Comparison of ENCODE assay signal across 17 cellular contexts in the genomic region with DNA sequence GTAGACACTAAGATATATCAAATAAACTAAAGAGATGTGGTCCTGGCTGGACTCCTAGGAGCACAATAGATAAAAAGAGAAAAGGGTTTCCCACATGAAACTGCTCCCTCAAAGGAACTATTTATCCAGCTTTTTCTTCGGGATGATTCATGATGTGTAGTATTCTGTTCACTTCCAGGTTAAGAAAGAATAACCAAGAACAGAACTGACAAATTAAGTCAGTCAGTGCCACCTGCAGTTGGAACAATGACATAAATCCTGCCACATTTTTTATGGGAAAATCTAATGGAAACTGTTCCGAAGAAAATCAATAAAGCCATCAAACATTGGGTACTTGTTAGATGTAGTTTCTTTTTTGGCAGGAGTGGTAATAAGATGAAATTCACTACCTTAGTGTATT.
A peak's percentile ranks its signal among the peaks of the same experiment; 100 is the strongest.
DNase-seq lines count a peak whose midpoint lies in the region; ATAC-seq and TF ChIP-seq lines count a peak whose summit lies in the region.
"Had no signal": no experiment of that assay in that cellular context is flagged by ENCODE, and none has a peak within 500 bp of the region (broad histone marks: within the 10 kb centered on the region; RNA-seq: fewer than 3 reads in every experiment).

No MANE protein-coding gene starts in this region.

- no peaks in the 10 kb centered on the region for H3K4me1 ChIP-seq in HEK293 (ENCODE audit: control insufficient read depth, insufficient read depth, low read length)

- POLR2A ChIA-PET in HEK293 (lab: Yijun Ruan, JAX) = no interaction called here

- no peak for ATAC-seq in HG03439 (IDR thresholded peaks at IDR 0.05; ENCODE audit: unreplicated experiment)
- no peak for ATAC-seq in HG02798 (IDR thresholded peaks at IDR 0.05; ENCODE audit: poor library complexity, unreplicated experiment)
- ATAC-seq: mucosa of descending colon, T-helper 17 cell had no signal

- no peak overlapping the region for H3K27ac ChIP-seq in HEK293 (ENCODE audit: extremely low read depth, low read depth, low read length)
- H3K27ac ChIP-seq: dorsolateral prefrontal cortex, KMS-11 had no signal

- no peak overlapping the region for H3K4me3 ChIP-seq in HEK293 (ENCODE audit: low read depth, low read length)
- H3K4me3 ChIP-seq: dorsolateral prefrontal cortex, mucosa of descending colon had no signal

- CTCF ChIA-PET in HEK293 (lab: Yijun Ruan, JAX) = interaction anchor here (0.6 to 0.9 kb wide), 2 partner anchors 10 to 52 kb away, joined by 3 read pairs; no protein-coding TSS in a partner anchor

- H3K9me3 ChIP-seq in HEK293 (ENCODE audit: control insufficient read depth, insufficient read depth, low read depth, low read length) = no peaks in the 10 kb centered on the region
- H3K9me3 ChIP-seq: mucosa of descending colon had no signal

- no peak for TF ChIP-seq CTCF in HEK293 (tag by site-specific recombination; IDR thresholded peaks at IDR 0.05)

- no peaks in the 10 kb centered on the region for H3K36me3 ChIP-seq in HEK293 (ENCODE audit: control insufficient read depth in 2 of 2, insufficient read depth in 1 of 2, low read length in 2 of 2)

- DNase-seq in A172 (ENCODE audit: low spot score) = peak; percentile 48
- DNase-seq in RKO (ENCODE audit: low spot score) = peak; percentile 54
- peak; percentile 39 for DNase-seq in fibroblast of peridontal ligament (ENCODE audit: extremely low read depth)
- no peak for DNase-seq in amygdala (lab: John Stamatoyannopoulos, UW)
- DNase-seq in NCI-H345 (lab: John Stamatoyannopoulos, UW) = no peak
- DNase-seq: activated CD4-positive, alpha-beta T cell treated with anti-CD3 and anti-CD28 coated beads for 4 hours; DMS79; dorsolateral prefrontal cortex; immature natural killer cell; mucosa of descending colon; stimulated activated CD4-positive, alpha-beta T cell treated with anti-CD3 and anti-CD28 coated beads, Interleukin-1b, Interleukin-23, amount 100 ng/mL, for 48 hours; stimulated activated CD8-positive, alpha-beta memory T cell treated with anti-CD3 and anti-CD28 coated beads, Interleukin-4, amount 100 ng/mL, for 48 hours; T-helper 17 cell had no signal

TF ChIP-seq in HEK293, 187 proteins besides CTCF, POLR2A, EP300 and RAD21:
- no peak for TF ChIP-seq ZNF747 (tag by site-specific recombination; IDR thresholded peaks at IDR 0.05)
- no peak for TF ChIP-seq ZNF292 (tag by site-specific recombination; IDR thresholded peaks at IDR 0.05; ENCODE audit: borderline replicate concordance, low read depth)
- TF ChIP-seq ZNF521 (tag by site-specific recombination; IDR thresholded peaks at IDR 0.05) = no peak
- peak; percentile 17; the same call in 1 of the 2 replicates for TF ChIP-seq ZNF654 (tag by site-specific recombination; IDR thresholded peaks at IDR 0.05; ENCODE audit: low read depth)
- no peak for TF ChIP-seq ZBTB20 (tag by site-specific recombination; IDR thresholded peaks at IDR 0.05)
- TF ChIP-seq ZIC2 (tag by site-specific recombination; IDR thresholded peaks at IDR 0.05) = no peak
- 0 out of 2 replicates have a peak, but pooled peaks have one; percentile 49 for TF ChIP-seq ZNF660 (tag by site-specific recombination; IDR thresholded peaks at IDR 0.05)
- TF ChIP-seq MEIS1 (CRISPR knock-in tag; IDR thresholded peaks at IDR 0.05; ENCODE audit: borderline replicate concordance) = no peak
TF ChIP-seq in HEK293: peak in this region for 2.

Comparison
In these comparisons a context has a peak if more than half of its experiments do, and no peak if none do; other contexts are left out.
1. DNase-seq: peak in A172 (single experiment), RKO (single experiment) and fibroblast of peridontal ligament (single experiment); none in amygdala (0 of 56) and NCI-H345 (single experiment).